8 cellular contexts compared by ENCODE assay signal in genomic region chr5:1344975-1345838, GRCh38. TPM values are rescaled to one million over a fixed set of nuclear protein-coding genes. Genes with fewer than 3 reads are reported as not detected.
DNase-seq lines count a peak whose midpoint lies in the region; ATAC-seq and TF ChIP-seq lines count a peak whose summit lies in the region.

Gene CLPTM1L (minus strand): TSS chr5:1345099. CDS start chr5:1344841, 258 bp downstream.

- H3K4me2 ChIP-seq in DND-41 (ENCODE audit: insufficient read depth, low read length), result peak within 1 kb of the TSS; percentile 98
- H3K4me2 ChIP-seq in Karpas-422 (ENCODE audit: low read depth, low read length, poor library complexity, severe bottlenecking), result peak within 1 kb of the TSS; percentile 96

- H3K4me3 Mint-ChIP-seq in natural killer cell treated with Interleukin-12 subunit alpha and Interleukin-12 subunit beta and Interleukin-15 and Interleukin-18, amount 100 ng/mL, for 72 hours, result peak within 1 kb of the TSS; percentile 97

- H3K9ac ChIP-seq in DND-41 (ENCODE audit: low read depth, low read length) (peak within 1 kb of the TSS; percentile 86), Karpas-422 (ENCODE audit: low read length) (peak within 1 kb of the TSS; percentile 90)

- H3K27me3 ChIP-seq in DND-41 (ENCODE audit: insufficient read depth, low read length, poor library complexity) (no peaks in the 10 kb centered on the region), Karpas-422 (ENCODE audit: low read length) (no peaks in the 10 kb centered on the region)

- peak within 1 kb of the TSS; percentile 80 to 83 for H3K27ac Mint-ChIP-seq in natural killer cell treated with Interleukin-12 subunit alpha and Interleukin-12 subunit beta and Interleukin-15 and Interleukin-18, amount 100 ng/mL, for 72 hours

- H4K20me1 ChIP-seq in DND-41 (ENCODE audit: insufficient read depth, low read length) (peaks cover 32% of the 10 kb centered on the region), Karpas-422 (ENCODE audit: insufficient read depth, low read depth, low read length) (peaks cover 4% of the 10 kb centered on the region; the same call in 1 of the 2 replicates)

- peaks cover 58% of the 10 kb centered on the region for H3K79me2 ChIP-seq in DND-41 (ENCODE audit: insufficient read depth, low read length)
- H3K79me2 ChIP-seq in Karpas-422 (ENCODE audit: low read length), result peaks cover 40% of the 10 kb centered on the region

- ATAC-seq in DND-41 (ENCODE audit: insufficient read depth, low read depth), result peak; percentile 90
- ATAC-seq in GM21825 (IDR thresholded peaks at IDR 0.05; ENCODE audit: unreplicated experiment), result peak; percentile 64
- peak; percentile 96 for ATAC-seq in natural killer cell treated with Interleukin-12 subunit alpha and Interleukin-12 subunit beta and Interleukin-15 and Interleukin-18, amount 100 ng/mL, for 72 hours

- H3K27me3 Mint-ChIP-seq in natural killer cell treated with Interleukin-12 subunit alpha and Interleukin-12 subunit beta and Interleukin-15 and Interleukin-18, amount 100 ng/mL, for 72 hours, result no peaks in the 10 kb centered on the region

- H3K4me3 ChIP-seq in DND-41 (ENCODE audit: low read depth in 1 of 2, low read length in 2 of 2) (peak within 1 kb of the TSS; percentile 69 to 89), Karpas-422 (ENCODE audit: low read length) (peak within 1 kb of the TSS; percentile 95), fibroblast of pulmonary artery (replicated peaks; ENCODE audit: low read depth, low read length) (peak within 1 kb of the TSS; percentile 94)

- H3K9me2 ChIP-seq in Karpas-422 (replicated peaks; ENCODE audit: insufficient read depth, low read length), result no peaks in the 10 kb centered on the region

- H3K36me3 Mint-ChIP-seq in natural killer cell treated with Interleukin-12 subunit alpha and Interleukin-12 subunit beta and Interleukin-15 and Interleukin-18, amount 100 ng/mL, for 72 hours, result peaks cover 13% of the 10 kb centered on the region

- H2AFZ ChIP-seq in DND-41 (ENCODE audit: low read depth, low read length) (peak within 1 kb of the TSS; percentile 67), Karpas-422 (ENCODE audit: low read length) (peak within 1 kb of the TSS; percentile 75; the same call in 1 of the 2 replicates)

- H3K4me1 Mint-ChIP-seq in natural killer cell treated with Interleukin-12 subunit alpha and Interleukin-12 subunit beta and Interleukin-15 and Interleukin-18, amount 100 ng/mL, for 72 hours (ENCODE audit: low read depth in 2 of 2), result peaks cover 16 to 18% of the 10 kb centered on the region in 2 donors

- H3K36me3 ChIP-seq in DND-41 (ENCODE audit: insufficient read depth, low read length) (peaks cover 39% of the 10 kb centered on the region), Karpas-422 (ENCODE audit: insufficient read depth, low read length) (peaks cover 22% of the 10 kb centered on the region)

- DNase-seq in DND-41, result peak; percentile 88
- peak; percentile 96 for DNase-seq in Karpas-422
- DNase-seq in RWPE1 (ENCODE audit: low spot score), result peak; percentile 96
- peak; percentile 86 for DNase-seq in activated T-helper 9 cell treated with anti-CD3 and anti-CD28 coated beads, Interleukin-2, amount 50 U/mL, for 16 hours (ENCODE audit: low read depth)
- DNase-seq in fibroblast of pulmonary artery (ENCODE audit: low read depth), result peak; percentile 83
- peak; percentile 94 for DNase-seq in natural killer cell treated with Interleukin-12 subunit alpha and Interleukin-12 subunit beta and Interleukin-15 and Interleukin-18, amount 100 ng/mL, for 72 hours (ENCODE audit: low spot score)
- DNase-seq in stimulated activated naive CD4-positive, alpha-beta T cell treated with Interleukin-2 at 50 U/mL for 16 hours (lab: John Stamatoyannopoulos, UW), result peak; percentile 80

- H3K9me3 ChIP-seq in DND-41 (ENCODE audit: insufficient read depth, low read length, severe bottlenecking) (no peaks in the 10 kb centered on the region), Karpas-422 (ENCODE audit: low read length) (no peaks in the 10 kb centered on the region)

- POLR2A ChIA-PET in RWPE1 (lab: Yijun Ruan, JAX; ENCODE audit: low non-redundant PET), result interaction anchor here (1.0 kb wide), 1 partner anchor 15 kb away, joined by 7 read pairs; no protein-coding TSS in a partner anchor

- CTCF ChIA-PET in RWPE1 (lab: Yijun Ruan, JAX), result interaction anchor here (0.5 kb wide), 1 partner anchor 300 kb away, joined by 4 read pairs; no protein-coding TSS in a partner anchor

- H3K27ac ChIP-seq in DND-41 (ENCODE audit: low read length) (peak within 1 kb of the TSS; percentile 89), Karpas-422 (ENCODE audit: low read length) (0 out of 2 replicates have a peak within 1 kb of the TSS, but pooled peaks have one; percentile 5), RWPE1 (peak within 1 kb of the TSS; percentile 69)

- no peak for TF ChIP-seq CTCF in DND-41 (IDR thresholded peaks at IDR 0.05; ENCODE audit: borderline replicate concordance, extremely low read depth, low read length, poor library complexity, severe bottlenecking)
- TF ChIP-seq CTCF in RWPE1 (conservative IDR thresholded peaks at IDR 0.05; ENCODE audit: low read depth), result no peak
- no peak for TF ChIP-seq CTCF in fibroblast of pulmonary artery (IDR thresholded peaks at IDR 0.05; ENCODE audit: low read length, missing control alignments)

- H3K9me3 Mint-ChIP-seq in natural killer cell treated with Interleukin-12 subunit alpha and Interleukin-12 subunit beta and Interleukin-15 and Interleukin-18, amount 100 ng/mL, for 72 hours, result no peaks in the 10 kb centered on the region

- H3K4me1 ChIP-seq in DND-41 (ENCODE audit: insufficient read depth, low read length) (peaks cover 49% of the 10 kb centered on the region), Karpas-422 (ENCODE audit: low read length) (peaks cover 39% of the 10 kb centered on the region)

RNA-seq across cellular contexts. Expression of gene CLPTM1L, which starts in this region (rescaled TPM):
- total RNA-seq in Karpas-422 (2014; rRNA removed; shearing (Covaris generic); ENCODE audit: low replicate concordance), result 141 and 164 TPM in 2 replicates
- total RNA-seq in natural killer cell treated with Interleukin-12 subunit alpha and Interleukin-12 subunit beta and Interleukin-15 and Interleukin-18, amount 100 ng/mL, for 72 hours, result 100 to 1,000 TPM; 112 to 178 TPM

Comparison
In these comparisons a context has a peak if more than half of its experiments do, and no peak if none do; other contexts are left out.
1. Peak in every context shown above with its lines: DNase-seq, ATAC-seq, H3K4me3 ChIP-seq and H3K27ac ChIP-seq.
2. H3K27ac ChIP-seq: peak in every context shown above with its lines; median percentile 89 in DND-41; 69 in RWPE1; 5 in Karpas-422.